In the genomic region with DNA sequence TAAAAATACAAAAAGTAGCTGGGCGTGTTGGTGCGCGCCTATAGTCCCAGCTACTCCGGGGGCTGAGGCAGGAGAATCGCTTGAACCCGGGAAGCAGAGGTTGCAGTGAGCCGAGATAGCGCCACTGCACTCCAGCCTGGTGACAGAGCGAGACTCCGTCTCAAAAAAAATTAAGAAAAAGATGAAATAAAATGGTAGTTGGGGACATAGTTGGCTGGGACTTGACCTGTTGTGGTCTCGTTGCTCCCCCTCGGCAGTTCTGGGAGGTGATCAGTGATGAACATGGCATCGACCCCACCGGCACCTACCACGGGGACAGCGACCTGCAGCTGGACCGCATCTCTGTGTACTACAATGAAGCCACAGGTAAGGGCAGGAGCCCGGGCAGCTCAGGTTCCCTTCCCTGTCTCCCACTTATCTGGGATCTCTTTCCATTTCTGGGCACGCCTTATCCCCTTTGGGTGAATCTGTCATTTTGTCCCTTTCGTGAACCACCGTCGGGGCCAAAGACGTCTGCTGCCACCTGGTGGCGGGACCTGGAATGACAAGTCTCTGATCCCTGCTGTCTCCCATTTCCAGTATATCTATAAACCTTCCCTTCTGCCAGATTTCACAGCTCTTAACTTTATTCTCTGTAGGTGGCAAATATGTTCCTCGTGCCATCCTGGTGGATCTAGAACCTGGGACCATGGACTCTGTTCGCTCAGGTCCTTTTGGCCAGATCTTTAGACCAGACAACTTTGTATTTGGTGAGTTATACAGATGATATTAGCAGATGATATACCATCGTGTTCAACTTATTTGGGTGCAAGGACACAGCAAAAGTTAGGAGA, we compare ENCODE assay signal across 8 cellular contexts. TPM values are rescaled to one million over a fixed set of nuclear protein-coding genes. Genes with fewer than 3 reads are reported as not detected.
DNase-seq lines count a peak whose midpoint lies in the region; ATAC-seq and TF ChIP-seq lines count a peak whose summit lies in the region.

No MANE protein-coding gene starts in this region.

- H3K36me3 ChIP-seq in MG63 (peaks cover 55% of the 10 kb centered on the region), SK-N-SH (replicated peaks in 1 of 2; ENCODE audit: control insufficient read depth in 1 of 2, insufficient read depth in 2 of 2, low read length in 1 of 2) (peaks cover 31 to 37% of the 10 kb centered on the region in 2 experiments), osteoblast (ENCODE audit: insufficient read depth, low read length) (peaks cover 50% of the 10 kb centered on the region), tibial artery (peaks cover 27 to 47% (median 32%) of the 10 kb centered on the region in 3 donors)

- peak overlapping the region; percentile 93 to 97 for H3K27ac Mint-ChIP-seq in activated naive CD4-positive, alpha-beta T cell treated with anti-CD3 and anti-CD28 coated beads, Interleukin-2, amount 50 U/mL, for 72 hours
- H3K27ac Mint-ChIP-seq in glutamatergic neuron (ENCODE audit: unreplicated experiment), result peak overlapping the region; percentile 82

- TF ChIP-seq RAD21 in SK-N-SH (IDR thresholded peaks at IDR 0.05; ENCODE audit: low read length), result peak; percentile 77

- H3K4me3 Mint-ChIP-seq in glutamatergic neuron (ENCODE audit: unreplicated experiment), result peak overlapping the region; percentile 93

- intact Hi-C loops in tibial artery (cut with DNase I; ENCODE audit: low total_unique reads), result loop anchor here (1.0 to 5.0 kb wide), 2 partner anchors 43 to 105 kb away; partner anchors contain the start of genes MRPS18B and PPP1R10

- H3K4me3 ChIP-seq in MG63 (peak overlapping the region; percentile 97), SK-N-SH (ENCODE audit: low read depth in 2 of 2, low read length in 1 of 2) (peak overlapping the region; percentile 89 to 93), osteoblast (ENCODE audit: insufficient read depth, low read length) (peak overlapping the region; percentile 93), tibial artery (peak overlapping the region; percentile 74 to 88)

- CTCF ChIA-PET in SK-N-SH (lab: Yijun Ruan, JAX), result interaction anchor here (0.6 to 42.4 kb wide), 36 partner anchors 9 to 184 kb away, joined by 3 to 838 read pairs (median 4); partner anchors contain the start of genes ATAT1, DHX16, FLOT1 and MRPS18B

- peaks cover 74% of the 10 kb centered on the region for H3F3A ChIP-seq in SK-N-SH (replicated peaks; ENCODE audit: insufficient read depth)

- peaks cover 40% of the 10 kb centered on the region for H3K27me3 Mint-ChIP-seq in glutamatergic neuron (ENCODE audit: unreplicated experiment)

- H3K27me3 ChIP-seq in MG63 (no peaks in the 10 kb centered on the region), SK-N-SH (ENCODE audit: insufficient read depth) (no peaks in the 10 kb centered on the region), osteoblast (ENCODE audit: insufficient read depth, low read length) (no peaks in the 10 kb centered on the region), tibial artery (no peaks in the 10 kb centered on the region)

- H2AFZ ChIP-seq in SK-N-SH (ENCODE audit: low read depth), result no peak overlapping the region
- H2AFZ ChIP-seq in osteoblast (ENCODE audit: low read length), result no peak overlapping the region

- no peak for TF ChIP-seq EP300 in SK-N-SH (IDR thresholded peaks at IDR 0.05; ENCODE audit: borderline replicate concordance in 1 of 2, low read depth in 1 of 2, low read length in 1 of 2)

- H3K36me3 Mint-ChIP-seq in activated naive CD4-positive, alpha-beta T cell treated with anti-CD3 and anti-CD28 coated beads, Interleukin-2, amount 50 U/mL, for 72 hours, result peaks cover 57 to 62% of the 10 kb centered on the region in 2 donors
- H3K36me3 Mint-ChIP-seq in glutamatergic neuron (ENCODE audit: unreplicated experiment), result peaks cover 16% of the 10 kb centered on the region

- peaks cover 76% of the 10 kb centered on the region for H3K79me2 ChIP-seq in SK-N-SH (ENCODE audit: insufficient read depth)
- H3K79me2 ChIP-seq in osteoblast (ENCODE audit: insufficient read depth, low read length), result peaks cover 62% of the 10 kb centered on the region

- H4K20me1 ChIP-seq in SK-N-SH (ENCODE audit: insufficient read depth) (peaks cover 56% of the 10 kb centered on the region), osteoblast (ENCODE audit: insufficient read depth, low read length) (peaks cover 41% of the 10 kb centered on the region)

- H3K4me1 Mint-ChIP-seq in glutamatergic neuron (ENCODE audit: low read depth, unreplicated experiment), result peaks cover 31% of the 10 kb centered on the region

- H3K4me1 ChIP-seq in SK-N-SH (ENCODE audit: control insufficient read depth in 1 of 2, insufficient read depth in 2 of 2, low read depth in 1 of 2, low read length in 1 of 2), result peaks cover 29 to 39% of the 10 kb centered on the region in 2 experiments
- H3K4me1 ChIP-seq in osteoblast (ENCODE audit: insufficient read depth, low read length), result peaks cover 48% of the 10 kb centered on the region
- peaks cover 0 to 64% (median 32%) of the 10 kb centered on the region in 4 donors for H3K4me1 ChIP-seq in tibial artery

- POLR2A ChIA-PET in SK-N-SH (lab: Yijun Ruan, JAX), result interaction anchor here (1.2 to 2.9 kb wide), 6 partner anchors 8 to 110 kb away, joined by 3 to 24 read pairs (median 4); no protein-coding TSS in a partner anchor

- DNase-seq in ELR (ENCODE audit: low read depth) (peak; percentile 86), MG63 (peak; percentile 48), SK-N-SH (peak; percentile 73), glutamatergic neuron (peak; percentile 87), osteoblast (ENCODE audit: insufficient read length, low spot score, missing footprints) (peak; percentile 94), tibial artery (peak; percentile 72 to 89)
- peak; percentile 81 to 88 for DNase-seq in activated naive CD4-positive, alpha-beta T cell treated with anti-CD3 and anti-CD28 coated beads, Interleukin-2, amount 50 U/mL, for 72 hours (ENCODE audit: low spot score in 2 of 2)

- no peak for ATAC-seq in activated naive CD4-positive, alpha-beta T cell treated with anti-CD3 and anti-CD28 coated beads, Interleukin-2, amount 50 U/mL, for 72 hours
- no peak for ATAC-seq in GM18907 (IDR thresholded peaks at IDR 0.05; ENCODE audit: unreplicated experiment)

- H3K9me2 ChIP-seq in SK-N-SH, result no peaks in the 10 kb centered on the region

- WGBS in SK-N-SH (ENCODE audit: low lambda C conversion rate), result under 1% methylated on average over 27 of the region's 27 CpGs

- H3K4me2 ChIP-seq in SK-N-SH, result peak overlapping the region; percentile 91
- H3K4me2 ChIP-seq in osteoblast (ENCODE audit: insufficient read depth, low read length), result peak overlapping the region; percentile 93

- H3K9me3 Mint-ChIP-seq in activated naive CD4-positive, alpha-beta T cell treated with anti-CD3 and anti-CD28 coated beads, Interleukin-2, amount 50 U/mL, for 72 hours, result no peaks in the 10 kb centered on the region
- H3K9me3 Mint-ChIP-seq in glutamatergic neuron (ENCODE audit: unreplicated experiment), result peaks cover 46% of the 10 kb centered on the region

- peak overlapping the region; percentile 0 to 93; a peak in 3 of 4 replicates for H3K27ac ChIP-seq in SK-N-SH (ENCODE audit: low read depth in 2 of 2, low read length in 1 of 2)
- peak overlapping the region; percentile 83 for H3K27ac ChIP-seq in osteoblast (ENCODE audit: low read depth, low read length)
- H3K27ac ChIP-seq in tibial artery, result peak overlapping the region; percentile 78 to 88

- H3K9ac ChIP-seq in SK-N-SH, result peak overlapping the region; percentile 100

- TF ChIP-seq CTCF in SK-N-SH (IDR thresholded peaks at IDR 0.05) (peak; percentile 97), glutamatergic neuron (IDR thresholded peaks at IDR 0.05; ENCODE audit: partially characterized antibody, unreplicated experiment) (peak; percentile 98), osteoblast (IDR thresholded peaks at IDR 0.05; ENCODE audit: extremely low read depth, low read depth, low read length) (peak; percentile 95), tibial artery (IDR thresholded peaks at IDR 0.05) (peak; percentile 97 to 99)

- H3K9me3 ChIP-seq in MG63 (no peaks in the 10 kb centered on the region), SK-N-SH (no peaks in the 10 kb centered on the region), osteoblast (ENCODE audit: low read depth, low read length) (no peaks in the 10 kb centered on the region), tibial artery (no peaks in the 10 kb centered on the region)

RNA-seq across cellular contexts. Expression of gene TUBB, which starts 2.3 kb away (rescaled TPM):
- 241 and 386 TPM in 2 replicates for total RNA-seq in MG63 (2014; rRNA removed; shearing (Covaris generic); ENCODE audit: low replicate concordance)
- polyA plus RNA-seq in SK-N-SH (2012; rRNA removed), result 1,037 and 1,093 TPM in 2 replicates
- polyA plus RNA-seq in SK-N-SH (2012; cell fraction: cytosol; rRNA removed), result 629 and 839 TPM in 2 replicates
- polyA plus RNA-seq in SK-N-SH (2012; cell fraction: nucleus; rRNA removed), result 576 and 657 TPM in 2 replicates
- 1,000 to 10,000 TPM; 1,507 to 1,783 TPM for total RNA-seq in activated naive CD4-positive, alpha-beta T cell treated with anti-CD3 and anti-CD28 coated beads, Interleukin-2, amount 50 U/mL, for 72 hours
- total RNA-seq in glutamatergic neuron (ENCODE audit: unreplicated experiment) (2,264 TPM), osteoblast (509 and 605 TPM in 2 replicates)

RNA-seq across cellular contexts. Expression of gene MDC1, which starts 5.4 kb away (rescaled TPM):
- 5.4 and 10.8 TPM in 2 replicates for total RNA-seq in MG63 (2014; rRNA removed; shearing (Covaris generic); ENCODE audit: low replicate concordance)
- 5.9 and 10.4 TPM in 2 replicates for polyA plus RNA-seq in SK-N-SH (2012; rRNA removed)
- polyA plus RNA-seq in SK-N-SH (2012; cell fraction: cytosol; rRNA removed), result 4.0 and 5.9 TPM in 2 replicates
- 31.1 and 38.0 TPM in 2 replicates for polyA plus RNA-seq in SK-N-SH (2012; cell fraction: nucleus; rRNA removed)
- 100 to 1,000 TPM in 1 of 2 donors, 10 to 100 TPM in 1; 84.2 to 127 TPM for total RNA-seq in activated naive CD4-positive, alpha-beta T cell treated with anti-CD3 and anti-CD28 coated beads, Interleukin-2, amount 50 U/mL, for 72 hours
- total RNA-seq in glutamatergic neuron (ENCODE audit: unreplicated experiment) (50.4 TPM), osteoblast (5.1 and 5.3 TPM in 2 replicates)

RNA-seq across cellular contexts. Expression of gene FLOT1, which starts 20.0 kb away (rescaled TPM):
- total RNA-seq in MG63 (2014; rRNA removed; shearing (Covaris generic); ENCODE audit: low replicate concordance), result 111 and 137 TPM in 2 replicates
- 457 and 462 TPM in 2 replicates for polyA plus RNA-seq in SK-N-SH (2012; rRNA removed)
- 377 and 388 TPM in 2 replicates for polyA plus RNA-seq in SK-N-SH (2012; cell fraction: cytosol; rRNA removed)
- 492 and 506 TPM in 2 replicates for polyA plus RNA-seq in SK-N-SH (2012; cell fraction: nucleus; rRNA removed)
- total RNA-seq in activated naive CD4-positive, alpha-beta T cell treated with anti-CD3 and anti-CD28 coated beads, Interleukin-2, amount 50 U/mL, for 72 hours, result 100 to 1,000 TPM; 194 to 219 TPM
- total RNA-seq in glutamatergic neuron (ENCODE audit: unreplicated experiment), result 191 TPM
- total RNA-seq in osteoblast, result 101 and 114 TPM in 2 replicates

RNA-seq across cellular contexts. Expression of gene IER3, which starts 21.9 kb away (rescaled TPM):
- total RNA-seq in MG63 (2014; rRNA removed; shearing (Covaris generic); ENCODE audit: low replicate concordance), result 53.6 and 54.6 TPM in 2 replicates
- 12.9 and 14.0 TPM in 2 replicates for polyA plus RNA-seq in SK-N-SH (2012; rRNA removed)
- polyA plus RNA-seq in SK-N-SH (2012; cell fraction: cytosol; rRNA removed), result 12.4 and 16.7 TPM in 2 replicates
- 27.7 and 30.1 TPM in 2 replicates for polyA plus RNA-seq in SK-N-SH (2012; cell fraction: nucleus; rRNA removed)
- 100 to 1,000 TPM in 1 of 2 donors, 10 to 100 TPM in 1; 70.0 to 279 TPM for total RNA-seq in activated naive CD4-positive, alpha-beta T cell treated with anti-CD3 and anti-CD28 coated beads, Interleukin-2, amount 50 U/mL, for 72 hours
- 13.5 TPM for total RNA-seq in glutamatergic neuron (ENCODE audit: unreplicated experiment)
- total RNA-seq in osteoblast, result 29.5 and 54.6 TPM in 2 replicates

RNA-seq across cellular contexts. Expression of gene NRM, which starts 31.7 kb away (rescaled TPM):
- total RNA-seq in MG63 (2014; rRNA removed; shearing (Covaris generic); ENCODE audit: low replicate concordance), result 0.25 and 3.4 TPM in 2 replicates
- 19.7 and 26.8 TPM in 2 replicates for polyA plus RNA-seq in SK-N-SH (2012; rRNA removed)
- 11.9 and 19.3 TPM in 2 replicates for polyA plus RNA-seq in SK-N-SH (2012; cell fraction: cytosol; rRNA removed)
- 15.7 and 18.5 TPM in 2 replicates for polyA plus RNA-seq in SK-N-SH (2012; cell fraction: nucleus; rRNA removed)
- total RNA-seq in activated naive CD4-positive, alpha-beta T cell treated with anti-CD3 and anti-CD28 coated beads, Interleukin-2, amount 50 U/mL, for 72 hours, result 10 to 100 TPM; 35.7 to 53.5 TPM
- total RNA-seq in glutamatergic neuron (ENCODE audit: unreplicated experiment) (52.2 TPM), osteoblast (2.9 and 3.3 TPM in 2 replicates)
